In the genomic region with DNA sequence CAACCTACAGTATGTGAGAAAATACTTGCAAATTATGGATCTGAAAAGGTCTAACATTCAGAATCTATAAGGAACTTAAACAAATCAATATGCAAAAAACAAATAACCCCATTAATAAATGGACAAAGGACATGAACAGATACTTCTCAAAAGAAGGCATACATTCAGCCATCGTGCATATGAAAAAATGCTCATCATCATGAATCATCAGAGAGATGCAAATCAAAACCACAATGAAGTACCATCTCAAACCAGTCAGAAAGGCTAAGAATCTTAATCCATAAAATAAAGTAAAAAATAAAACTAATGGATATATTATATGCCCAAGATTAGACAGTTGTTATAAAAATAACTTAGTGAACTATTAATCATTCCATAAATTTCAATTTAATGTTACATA, we compare ENCODE assay signal across 25 cellular contexts.
"Had no signal": no experiment of that assay in that cellular context is flagged by ENCODE, and none has a peak within 500 bp of the region (broad histone marks: within the 10 kb centered on the region; RNA-seq: fewer than 3 reads in every experiment).

No MANE protein-coding gene starts in this region.

- ATAC-seq: heart right ventricle; left lobe of liver; natural killer cell; psoas muscle; right cardiac atrium; stimulated activated memory B cell treated with anti-CD40 and anti-IgM and Interleukin-4, amounts not matched to agents 10 μg/mL and 1 μg/mL and 100 μg/mL, for 72 hours; stimulated activated naive CD8-positive, alpha-beta T cell treated with anti-CD3 and anti-CD28 coated beads, Interleukin-15, Interleukin-2, amounts not matched to agents 100 U/mL and 50 U/mL, for 24 hours had no signal

- H3K4me3 ChIP-seq: dorsolateral prefrontal cortex, esophagus muscularis mucosa, heart right ventricle, lung, ovary, psoas muscle, sigmoid colon, spleen, testis, tibial artery had no signal

- H3K27ac ChIP-seq: dorsolateral prefrontal cortex, esophagus muscularis mucosa, heart right ventricle, ovary, psoas muscle, sigmoid colon, spleen, testis, tibial artery had no signal

- FAIRE-seq: kidney had no signal

- H3K4me1 ChIP-seq: esophagus muscularis mucosa, psoas muscle, sigmoid colon, spleen, testis, tibial artery had no signal

- DNase-seq: dorsolateral prefrontal cortex; effector CD4-positive, alpha-beta T cell; endodermal cell; foreskin melanocyte; glutamatergic neuron; heart right ventricle; hypothalamus; kidney; natural killer cell; occipital lobe; ovary; posterior cingulate gyrus; psoas muscle; right cardiac atrium; sigmoid colon; spleen; stimulated activated CD4-positive, alpha-beta T cell treated with anti-CD3 and anti-CD28 coated beads, Interleukin-4, amount 100 ng/mL, for 4 hours; stimulated activated naive CD8-positive, alpha-beta T cell treated with anti-CD3 and anti-CD28 coated beads, Interleukin-15, Interleukin-2, amounts not matched to agents 100 U/mL and 50 U/mL, for 24 hours; substantia nigra; testis; tibial artery had no signal

- H3K36me3 ChIP-seq: esophagus muscularis mucosa, heart right ventricle, ovary, sigmoid colon, spleen, tibial artery had no signal

- H3K9me3 ChIP-seq: esophagus muscularis mucosa, ovary, psoas muscle, sigmoid colon, spleen, testis, tibial artery had no signal

- H3K27me3 ChIP-seq: dorsolateral prefrontal cortex, esophagus muscularis mucosa, heart right ventricle, ovary, sigmoid colon, spleen, testis, tibial artery had no signal
